In genomic region chr2:207930747-207931146, GRCh38 we compare ENCODE assay signal across 12 cellular contexts.
DNase-seq lines count a peak whose midpoint lies in the region; ATAC-seq and TF ChIP-seq lines count a peak whose summit lies in the region.
"Had no signal": no experiment of that assay in that cellular context is flagged by ENCODE, and none has a peak within 500 bp of the region (broad histone marks: within the 10 kb centered on the region; RNA-seq: fewer than 3 reads in every experiment).

No MANE protein-coding gene starts in this region.

- peak overlapping the region; percentile 55 for H2AFZ ChIP-seq in HCT116 (ENCODE audit: low read depth, low read length, poor library complexity, severe bottlenecking)

- H3K9me2 ChIP-seq in HCT116 (ENCODE audit: insufficient read depth) = no peaks in the 10 kb centered on the region

- H4K20me1 ChIP-seq in HCT116 (ENCODE audit: insufficient read depth) = no peaks in the 10 kb centered on the region

- peaks cover 6 to 15% of the 10 kb centered on the region in 2 experiments; a peak in 3 of 4 replicates for H3K4me1 ChIP-seq in HCT116 (ENCODE audit: control insufficient read depth in 1 of 2, insufficient read depth in 2 of 2, low read length in 2 of 2)
- H3K4me1 ChIP-seq in prostate gland (replicated peaks) = peaks cover 14% of the 10 kb centered on the region
- H3K4me1 ChIP-seq: suprapubic skin had no signal

- RAD21 ChIA-PET in HCT116 (lab: Charles Lee; ENCODE audit: low non-redundant PET in 1 of 2, low total read pairs in 2 of 2, uncharacterized antibody in 2 of 2, unreplicated experiment in 2 of 2) = no interaction called here

- POLR2A ChIA-PET in HCT116 (lab: Charles Lee) = no interaction called here

- WGBS in prostate gland = 48% methylated on average over 29 of the region's 29 CpGs

- TF ChIP-seq POLR2A in HCT116 (IDR thresholded peaks at IDR 0.05; ENCODE audit: borderline replicate concordance, extremely low read depth, insufficient read depth, insufficient read length) (no peak), prostate gland (IDR thresholded peaks at IDR 0.05) (no peak)

- peak overlapping the region; percentile 78 for H3K4me2 ChIP-seq in HCT116 (ENCODE audit: low read length)
- H3K4me2 ChIP-seq: KMS-11 had no signal

- peak overlapping the region; percentile 32 to 50 for H3K4me3 ChIP-seq in HCT116 (replicated peaks in 1 of 2; ENCODE audit: low read depth in 1 of 2, low read length in 2 of 2)
- peak overlapping the region; percentile 36 for H3K4me3 ChIP-seq in epithelial cell of proximal tubule (ENCODE audit: low read depth, low read length)
- peak overlapping the region in 1 of 2 donors; percentile 13 for H3K4me3 ChIP-seq in prostate gland
- H3K4me3 ChIP-seq: suprapubic skin had no signal

- TF ChIP-seq CTCF in HCT116 (IDR thresholded peaks at IDR 0.05 in 2 of 3, conservative IDR thresholded peaks at IDR 0.05 in 1 of 3; ENCODE audit: borderline replicate concordance in 1 of 3, insufficient read depth in 1 of 3, low read depth in 2 of 3, low read length in 2 of 3) = no peak
- TF ChIP-seq CTCF in epithelial cell of proximal tubule (conservative IDR thresholded peaks at IDR 0.05; ENCODE audit: low read depth, low read length) = no peak
- no peak for TF ChIP-seq CTCF in prostate gland (IDR thresholded peaks at IDR 0.05)

- peak overlapping the region; percentile 22 for H3K9ac ChIP-seq in HCT116 (ENCODE audit: low read length)
- H3K9ac ChIP-seq: KMS-11 had no signal

- H3K27me3 Mint-ChIP-seq in activated naive CD4-positive, alpha-beta T cell treated with anti-CD3 and anti-CD28 coated beads, Interleukin-2, amount 10 ng/mL, durations not matched to agents 7 days and 5 days = no peaks in the 10 kb centered on the region
- H3K27me3 Mint-ChIP-seq: CD4-positive, CD25-positive, alpha-beta regulatory T cell had no signal

- H3K36me3 Mint-ChIP-seq in activated naive CD4-positive, alpha-beta T cell treated with anti-CD3 and anti-CD28 coated beads, Interleukin-2, amount 10 ng/mL, durations not matched to agents 7 days and 5 days = no peaks in the 10 kb centered on the region

- no peaks in the 10 kb centered on the region for H3K79me2 ChIP-seq in HCT116 (ENCODE audit: insufficient read depth, low read length)

- H3K27me3 ChIP-seq in HCT116 (ENCODE audit: insufficient read depth, low read length) (no peaks in the 10 kb centered on the region), prostate gland (replicated peaks; ENCODE audit: insufficient read depth) (no peaks in the 10 kb centered on the region)
- H3K27me3 ChIP-seq: suprapubic skin had no signal

- H3K9me3 Mint-ChIP-seq in activated naive CD4-positive, alpha-beta T cell treated with anti-CD3 and anti-CD28 coated beads, Interleukin-2, amount 10 ng/mL, durations not matched to agents 7 days and 5 days = no peaks in the 10 kb centered on the region
- H3K9me3 Mint-ChIP-seq: activated T-helper 2 cell treated with anti-CD3 and anti-CD28 coated beads, Interferon-gamma antibody, Interleukin-2, Interleukin-4, amounts not matched to agents 10 μg/mL and 5 μg/mL and 100 μg/mL, durations not matched to agents 14 hours and 24 hours and 36 hours; CD4-positive, CD25-positive, alpha-beta regulatory T cell had no signal

- H3K36me3 ChIP-seq in HCT116 (ENCODE audit: control insufficient read depth in 1 of 2, insufficient read depth in 2 of 2, low read length in 2 of 2) (no peaks in the 10 kb centered on the region), prostate gland (no peaks in the 10 kb centered on the region)
- H3K36me3 ChIP-seq: suprapubic skin had no signal

- intact Hi-C loops in HCT116 (cut with micrococcal nuclease) = no loop called here
- intact Hi-C loops in prostate gland (cut with DNase I) = no loop called here

- H3K4me3 Mint-ChIP-seq in activated naive CD4-positive, alpha-beta T cell treated with anti-CD3 and anti-CD28 coated beads, Interleukin-2, amount 10 ng/mL, durations not matched to agents 7 days and 5 days = no peak overlapping the region
- H3K4me3 Mint-ChIP-seq: CD4-positive, CD25-positive, alpha-beta regulatory T cell had no signal

- peak; percentile 39 for DNase-seq in HCT116 (ENCODE audit: low read depth, low spot score)
- DNase-seq in NCI-H2227 treated with DMSO at 0.1 percent for 48 hours (lab: John Stamatoyannopoulos, UW) = peak; percentile 90
- DNase-seq in epithelial cell of proximal tubule (ENCODE audit: low read depth) = no peak
- peak; percentile 77 for DNase-seq in prostate gland (ENCODE audit: low spot score)
- no peak for DNase-seq in activated naive CD4-positive, alpha-beta T cell treated with anti-CD3 and anti-CD28 coated beads, Interleukin-2, amount 10 ng/mL, durations not matched to agents 7 days and 5 days
- no peak for DNase-seq in midbrain (lab: John Stamatoyannopoulos, UW)
- no peak for DNase-seq in GOT3 (lab: John Stamatoyannopoulos, UW)
- DNase-seq: CD4-positive, CD25-positive, alpha-beta regulatory T cell had no signal

- H3K4me1 Mint-ChIP-seq in activated naive CD4-positive, alpha-beta T cell treated with anti-CD3 and anti-CD28 coated beads, Interleukin-2, amount 10 ng/mL, durations not matched to agents 7 days and 5 days = peaks cover 2% of the 10 kb centered on the region

- H3K27ac ChIP-seq in HCT116 (ENCODE audit: low read depth, low read length) (no peak overlapping the region), prostate gland (peak overlapping the region; percentile 67 to 82)
- H3K27ac ChIP-seq: KMS-11, suprapubic skin had no signal

- TF ChIP-seq RAD21 in HCT116 (IDR thresholded peaks at IDR 0.05; ENCODE audit: low read depth) = peak; percentile 16; the same call in 1 of the 2 replicates

- CTCF ChIA-PET in HCT116 (lab: Charles Lee) = no interaction called here
- CTCF ChIA-PET in activated naive CD4-positive, alpha-beta T cell treated with anti-CD3 and anti-CD28 coated beads, Interleukin-2, amount 10 ng/mL, durations not matched to agents 7 days and 5 days (lab: Charles Lee) = no interaction called here

- H3K27ac Mint-ChIP-seq in activated naive CD4-positive, alpha-beta T cell treated with anti-CD3 and anti-CD28 coated beads, Interleukin-2, amount 10 ng/mL, durations not matched to agents 7 days and 5 days = no peak overlapping the region
- H3K27ac Mint-ChIP-seq: activated T-helper 2 cell treated with anti-CD3 and anti-CD28 coated beads, Interferon-gamma antibody, Interleukin-2, Interleukin-4, amounts not matched to agents 10 μg/mL and 5 μg/mL and 100 μg/mL, durations not matched to agents 14 hours and 24 hours and 36 hours; CD4-positive, CD25-positive, alpha-beta regulatory T cell had no signal

- H3K9me3 ChIP-seq in HCT116 (ENCODE audit: control insufficient read depth in 1 of 2, insufficient read depth in 1 of 2, low read depth in 1 of 2, low read length in 2 of 2) (no peaks in the 10 kb centered on the region), prostate gland (no peaks in the 10 kb centered on the region)
- H3K9me3 ChIP-seq: suprapubic skin had no signal

- no TSS peak for BruUV-seq in HCT116 (replicated peaks; lab: Mats Ljungman, UMichigan)

- ATAC-seq in HCT116 = peak; percentile 97
- ATAC-seq in GM19463 (IDR thresholded peaks at IDR 0.05; ENCODE audit: unreplicated experiment) = no peak

TF ChIP-seq in HCT116, 20 proteins besides CTCF, POLR2A, EP300 and RAD21:
- peak; percentile 81 for TF ChIP-seq EGR1 (IDR thresholded peaks at IDR 0.05; ENCODE audit: low read depth)
- TF ChIP-seq CBX3 (IDR thresholded peaks at IDR 0.05; ENCODE audit: low read depth) = no peak
- peak; percentile 50; the same call in 1 of the 2 replicates for TF ChIP-seq MAX (IDR thresholded peaks at IDR 0.05)
- TF ChIP-seq YY1 (IDR thresholded peaks at IDR 0.05; ENCODE audit: extremely low read depth, insufficient replicate concordance, low read depth, low read length) = peak; percentile 28

Comparison
In these comparisons a context has a peak if more than half of its experiments do, and no peak if none do; other contexts are left out.
1. DNase-seq: peak in HCT116 (single experiment), NCI-H2227 treated with DMSO at 0.1 percent for 48 hours (single experiment) and prostate gland (single experiment); none in epithelial cell of proximal tubule (single experiment), activated naive CD4-positive, alpha-beta T cell treated with anti-CD3 and anti-CD28 coated beads, Interleukin-2, amount 10 ng/mL, durations not matched to agents 7 days and 5 days (single experiment), midbrain (single experiment) and GOT3 (single experiment).